In the genomic region with DNA sequence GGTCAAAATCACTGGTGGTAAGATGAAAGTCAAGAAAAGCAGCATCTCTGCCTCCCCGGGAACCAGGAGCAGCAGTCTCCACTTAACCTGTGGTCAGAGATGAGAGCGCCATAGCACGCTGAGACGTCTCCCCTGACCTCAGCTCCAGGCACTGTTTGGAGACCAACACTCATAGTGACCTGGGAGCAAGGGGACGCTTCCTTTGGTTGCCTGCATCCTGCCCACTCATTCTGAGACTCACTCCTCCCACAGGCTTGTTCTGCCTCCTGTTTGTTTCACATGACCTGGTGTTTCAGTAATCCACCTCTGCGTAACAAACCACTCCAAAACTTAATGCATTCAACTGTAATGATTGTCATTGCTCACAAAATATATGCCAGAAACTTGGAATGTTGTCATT, we compare ENCODE assay signal across 28 cellular contexts.
DNase-seq lines count a peak whose midpoint lies in the region; ATAC-seq, FAIRE-seq and TF ChIP-seq lines count a peak whose summit lies in the region.
"Had no signal": no experiment of that assay in that cellular context is flagged by ENCODE, and none has a peak within 500 bp of the region (broad histone marks: within the 10 kb centered on the region; RNA-seq: fewer than 3 reads in every experiment).

No MANE protein-coding gene starts in this region.

- no peak for FAIRE-seq in kidney (lab: Jason Lieb, UNC)
- FAIRE-seq: islet of Langerhans had no signal

- intact Hi-C loops in activated CD4-positive, alpha-beta T cell treated with anti-CD3 and anti-CD28 coated beads for 36 hours (cut with DNase I, micrococcal nuclease), result loop anchor here in 1 of 2 experiments (2.0 kb wide), 1 partner anchor 17 kb away; no protein-coding TSS in a partner anchor
- intact Hi-C loops in posterior cingulate gyrus (cut with DNase I) (no loop called here), kidney (cut with DNase I) (no loop called here)

- H3K4me1 ChIP-seq in kidney (ENCODE audit: control insufficient read depth in 1 of 2, insufficient read depth in 1 of 2, low read depth in 1 of 2, low read length in 2 of 2), result no peaks in the 10 kb centered on the region
- H3K4me1 ChIP-seq: breast epithelium, colonic mucosa, esophagus muscularis mucosa, gastrocnemius medialis, tibial artery had no signal

- H3K4me3 ChIP-seq in kidney (ENCODE audit: low read length in 2 of 2), result no peak overlapping the region
- H3K4me3 ChIP-seq: breast epithelium, colonic mucosa, esophagus muscularis mucosa, gastrocnemius medialis, mucosa of descending colon, tibial artery had no signal

- peak; percentile 55 for ATAC-seq in activated CD4-positive, alpha-beta T cell treated with anti-CD3 and anti-CD28 coated beads for 36 hours
- ATAC-seq in stimulated activated naive CD8-positive, alpha-beta T cell treated with anti-CD3 and anti-CD28 coated beads, Interleukin-15, amount 100 ng/mL, for 72 hours, result peak; percentile 57
- ATAC-seq in stimulated activated naive CD8-positive, alpha-beta T cell treated with anti-CD3 and anti-CD28 coated beads, Interleukin-15, Interleukin-2, amounts not matched to agents 100 U/mL and 50 U/mL, for 24 hours, result no peak
- ATAC-seq: effector memory CD8-positive, alpha-beta T cell; gastrocnemius medialis; mucosa of descending colon had no signal

- peak; percentile 53 for DNase-seq in activated CD4-positive, alpha-beta T cell treated with anti-CD3 and anti-CD28 coated beads for 36 hours
- DNase-seq in activated CD4-positive, alpha-beta T cell treated with anti-CD3 and anti-CD28 coated beads for 1 hour, result no peak
- peak in 1 of 2 donors; percentile 56 for DNase-seq in stimulated activated naive CD8-positive, alpha-beta T cell treated with anti-CD3 and anti-CD28 coated beads, Interleukin-15, amount 100 ng/mL, for 72 hours
- DNase-seq in stimulated activated naive CD8-positive, alpha-beta T cell treated with anti-CD3 and anti-CD28 coated beads, Interleukin-15, Interleukin-2, amounts not matched to agents 100 U/mL and 50 U/mL, for 24 hours, result no peak
- peak; percentile 69 for DNase-seq in T-helper 2 cell treated with Interferon-gamma antibody and Interleukin-4, amounts not matched to agents 5 μg/mL and 100 μg/mL, for 36 hours (ENCODE audit: low spot score)
- DNase-seq in KBM-7 (no peak), posterior cingulate gyrus (no peak), kidney (no peak)
- DNase-seq: activated effector memory CD4-positive, alpha-beta T cell treated with Interleukin-2 at 50 U/mL for 16 hours; colonic mucosa; COR-L47; DMS79; effector memory CD8-positive, alpha-beta T cell; gastrocnemius medialis; hypothalamus; KG1; mucosa of descending colon; NCI-H1694; NCI-H69; SK-N-SH; stimulated activated naive CD4-positive, alpha-beta T cell treated with Interleukin-2 at 50 U/mL for 16 hours; tibial artery; WERI-Rb-1 had no signal

- in situ Hi-C loops in KBM-7 (cut with MboI; ENCODE audit: low pct_unique_long_range_greater_than_20kb, low sequenced_read_pairs), result no loop called here

- H3K9ac ChIP-seq in kidney (ENCODE audit: low read length in 2 of 2), result no peak overlapping the region
- H3K9ac ChIP-seq: SK-N-SH had no signal

- no peak overlapping the region for H3K27ac ChIP-seq in kidney (ENCODE audit: low read depth in 2 of 2, low read length in 2 of 2)
- H3K27ac ChIP-seq: breast epithelium, colonic mucosa, esophagus muscularis mucosa, gastrocnemius medialis, neutrophil, tibial artery, WERI-Rb-1 had no signal

- CTCF ChIA-PET in activated CD4-positive, alpha-beta T cell treated with anti-CD3 and anti-CD28 coated beads for 36 hours (lab: Charles Lee), result no interaction called here

- peaks cover 40% of the 10 kb centered on the region for H3K27me3 Mint-ChIP-seq in activated CD4-positive, alpha-beta T cell treated with anti-CD3 and anti-CD28 coated beads for 36 hours
- H3K27me3 Mint-ChIP-seq in stimulated activated naive CD8-positive, alpha-beta T cell treated with anti-CD3 and anti-CD28 coated beads, Interleukin-15, amount 100 ng/mL, for 72 hours, result peaks cover 57% of the 10 kb centered on the region
- H3K27me3 Mint-ChIP-seq in T-helper 2 cell treated with Interferon-gamma antibody and Interleukin-4, amounts not matched to agents 5 μg/mL and 100 μg/mL, for 36 hours (ENCODE audit: low read depth), result peaks cover 14% of the 10 kb centered on the region
- H3K27me3 Mint-ChIP-seq: effector memory CD8-positive, alpha-beta T cell had no signal

- H3K36me3 ChIP-seq in kidney (ENCODE audit: control insufficient read depth in 1 of 2, insufficient read depth in 2 of 2, low read length in 2 of 2), result no peaks in the 10 kb centered on the region
- H3K36me3 ChIP-seq: breast epithelium, colonic mucosa, esophagus muscularis mucosa, gastrocnemius medialis, neutrophil, tibial artery, WERI-Rb-1 had no signal

- POLR2A ChIA-PET in activated CD4-positive, alpha-beta T cell treated with anti-CD3 and anti-CD28 coated beads for 36 hours (lab: Charles Lee), result no interaction called here

- no peaks in the 10 kb centered on the region for H3K9me3 ChIP-seq in kidney (ENCODE audit: control insufficient read depth in 1 of 2, low read length in 2 of 2)
- H3K9me3 ChIP-seq: breast epithelium, colonic mucosa, esophagus muscularis mucosa, gastrocnemius medialis, mucosa of descending colon, neutrophil, SK-N-SH, tibial artery had no signal

- H3K4me3 Mint-ChIP-seq in activated CD4-positive, alpha-beta T cell treated with anti-CD3 and anti-CD28 coated beads for 36 hours, result no peak overlapping the region
- no peak overlapping the region for H3K4me3 Mint-ChIP-seq in stimulated activated naive CD8-positive, alpha-beta T cell treated with anti-CD3 and anti-CD28 coated beads, Interleukin-15, amount 100 ng/mL, for 72 hours
- peak overlapping the region; percentile 15 for H3K4me3 Mint-ChIP-seq in T-helper 2 cell treated with Interferon-gamma antibody and Interleukin-4, amounts not matched to agents 5 μg/mL and 100 μg/mL, for 36 hours
- H3K4me3 Mint-ChIP-seq: B cell; effector memory CD8-positive, alpha-beta T cell had no signal

- peaks cover 20% of the 10 kb centered on the region for H3K4me1 Mint-ChIP-seq in activated CD4-positive, alpha-beta T cell treated with anti-CD3 and anti-CD28 coated beads for 36 hours
- H3K4me1 Mint-ChIP-seq in stimulated activated naive CD8-positive, alpha-beta T cell treated with anti-CD3 and anti-CD28 coated beads, Interleukin-15, amount 100 ng/mL, for 72 hours, result peaks cover 77% of the 10 kb centered on the region
- peaks cover 39% of the 10 kb centered on the region for H3K4me1 Mint-ChIP-seq in T-helper 2 cell treated with Interferon-gamma antibody and Interleukin-4, amounts not matched to agents 5 μg/mL and 100 μg/mL, for 36 hours (ENCODE audit: low read depth)

- H3K36me3 Mint-ChIP-seq in activated CD4-positive, alpha-beta T cell treated with anti-CD3 and anti-CD28 coated beads for 36 hours (ENCODE audit: low read depth), result no peaks in the 10 kb centered on the region
- H3K36me3 Mint-ChIP-seq in T-helper 2 cell treated with Interferon-gamma antibody and Interleukin-4, amounts not matched to agents 5 μg/mL and 100 μg/mL, for 36 hours (ENCODE audit: low read depth), result no peaks in the 10 kb centered on the region

- TF ChIP-seq CTCF in kidney (IDR thresholded peaks at IDR 0.05; ENCODE audit: borderline replicate concordance, extremely low read depth, insufficient read depth), result no peak

- H3K27ac Mint-ChIP-seq in activated CD4-positive, alpha-beta T cell treated with anti-CD3 and anti-CD28 coated beads for 36 hours, result no peak overlapping the region
- peak overlapping the region in 1 of 2 donors; percentile 27 for H3K27ac Mint-ChIP-seq in stimulated activated naive CD8-positive, alpha-beta T cell treated with anti-CD3 and anti-CD28 coated beads, Interleukin-15, amount 100 ng/mL, for 72 hours
- H3K27ac Mint-ChIP-seq in T-helper 2 cell treated with Interferon-gamma antibody and Interleukin-4, amounts not matched to agents 5 μg/mL and 100 μg/mL, for 36 hours, result no peak overlapping the region
- H3K27ac Mint-ChIP-seq: B cell; effector memory CD8-positive, alpha-beta T cell had no signal

- no peaks in the 10 kb centered on the region for H3K9me3 Mint-ChIP-seq in activated CD4-positive, alpha-beta T cell treated with anti-CD3 and anti-CD28 coated beads for 36 hours (ENCODE audit: low read depth)
- no peaks in the 10 kb centered on the region for H3K9me3 Mint-ChIP-seq in stimulated activated naive CD8-positive, alpha-beta T cell treated with anti-CD3 and anti-CD28 coated beads, Interleukin-15, amount 100 ng/mL, for 72 hours
- no peaks in the 10 kb centered on the region for H3K9me3 Mint-ChIP-seq in T-helper 2 cell treated with Interferon-gamma antibody and Interleukin-4, amounts not matched to agents 5 μg/mL and 100 μg/mL, for 36 hours
- H3K9me3 Mint-ChIP-seq: effector memory CD8-positive, alpha-beta T cell had no signal

Comparison
In these comparisons a context has a peak if more than half of its experiments do, and no peak if none do; other contexts are left out.
1. DNase-seq: peak in activated CD4-positive, alpha-beta T cell treated with anti-CD3 and anti-CD28 coated beads for 36 hours (single experiment) and T-helper 2 cell treated with Interferon-gamma antibody and Interleukin-4, amounts not matched to agents 5 μg/mL and 100 μg/mL, for 36 hours (single experiment); none in activated CD4-positive, alpha-beta T cell treated with anti-CD3 and anti-CD28 coated beads for 1 hour (single experiment), stimulated activated naive CD8-positive, alpha-beta T cell treated with anti-CD3 and anti-CD28 coated beads, Interleukin-15, Interleukin-2, amounts not matched to agents 100 U/mL and 50 U/mL, for 24 hours (single experiment), KBM-7 (single experiment), posterior cingulate gyrus (0 of 10) and kidney (single experiment).